Comparison of ENCODE assay signal across 9 cellular contexts in genomic region chr11:72243567-72244316, GRCh38. TPM values are rescaled to one million over a fixed set of nuclear protein-coding genes. Genes with fewer than 3 reads are reported as not detected.
DNase-seq lines count a peak whose midpoint lies in the region; ATAC-seq, FAIRE-seq and TF ChIP-seq lines count a peak whose summit lies in the region.
"Had no signal": no experiment of that assay in that cellular context is flagged by ENCODE, and none has a peak within 500 bp of the region (broad histone marks: within the 10 kb centered on the region; RNA-seq: fewer than 3 reads in every experiment).

TSS of gene PHOX2A (minus strand) at chr11:72244176. CDS start at chr11:72244004, 172 bp downstream.

- peaks cover 0 to 7% (median 0%) of the 10 kb centered on the region in 8 donors for H3K9me3 ChIP-seq in spleen
- H3K9me3 ChIP-seq: gastroesophageal sphincter had no signal

- peaks cover 44% of the 10 kb centered on the region for H3K27me3 Mint-ChIP-seq in activated T-helper 17 cell treated with anti-CD3 and anti-CD28 coated beads, Interleukin-2, amount 50 U/mL, for 72 hours
- peaks cover 14 to 30% (median 19%) of the 10 kb centered on the region in 3 donors for H3K27me3 Mint-ChIP-seq in immature natural killer cell (ENCODE audit: low read depth in 3 of 3)

- H3K4me3 Mint-ChIP-seq in activated T-helper 17 cell treated with anti-CD3 and anti-CD28 coated beads, Interleukin-2, amount 50 U/mL, for 72 hours = peak within 1 kb of the TSS; percentile 23
- H3K4me3 Mint-ChIP-seq in immature natural killer cell = peak within 1 kb of the TSS in 4 of 5 donors; percentile 8 to 28 (median 15)

- no peak for TF ChIP-seq POLR2A in spleen (IDR thresholded peaks at IDR 0.05)
- TF ChIP-seq POLR2A in H54 (IDR thresholded peaks at IDR 0.05; ENCODE audit: low read depth, low read length) = no peak
- TF ChIP-seq POLR2A in GM12891 (IDR thresholded peaks at IDR 0.05; ENCODE audit: low read depth, low read length) = no peak

- peaks cover 5% of the 10 kb centered on the region for H3K36me3 Mint-ChIP-seq in activated T-helper 17 cell treated with anti-CD3 and anti-CD28 coated beads, Interleukin-2, amount 50 U/mL, for 72 hours (ENCODE audit: low read depth)
- H3K36me3 Mint-ChIP-seq in immature natural killer cell = peaks cover 0 to 3% (median 0%) of the 10 kb centered on the region in 3 donors

- no peak for ATAC-seq in activated T-helper 17 cell treated with anti-CD3 and anti-CD28 coated beads, Interleukin-2, amount 50 U/mL, for 72 hours (replicated peaks)
- ATAC-seq: gastroesophageal sphincter had no signal

- DNase-seq in activated CD8-positive, alpha-beta memory T cell treated with anti-CD3 and anti-CD28 coated beads for 24 hours = peak; percentile 54
- no peak for DNase-seq in activated CD8-positive, alpha-beta memory T cell treated with anti-CD3 and anti-CD28 coated beads, Interleukin-2, amount 50 U/mL, for 4 hours
- DNase-seq in immature natural killer cell (no peak), spleen (no peak), H54 (ENCODE audit: insufficient read length, low spot score) (no peak), GM12891 (ENCODE audit: insufficient read length, low spot score) (no peak), NCI-H345 treated with DMSO at 0.1 percent for 48 hours (lab: John Stamatoyannopoulos, UW; ENCODE audit: unreplicated experiment) (no peak)

- H3K4me3 ChIP-seq in spleen = peak within 1 kb of the TSS in 5 of 8 donors; percentile 1 to 49 (median 13)

- peaks cover 9 to 98% (median 84%) of the 10 kb centered on the region in 7 donors for H3K27me3 ChIP-seq in spleen (replicated peaks in 1 of 7)

- H3K27ac ChIP-seq in spleen = no peak within 1 kb of the TSS
- H3K27ac ChIP-seq: gastroesophageal sphincter had no signal

- no peaks in the 10 kb centered on the region for H3K9me3 Mint-ChIP-seq in activated T-helper 17 cell treated with anti-CD3 and anti-CD28 coated beads, Interleukin-2, amount 50 U/mL, for 72 hours
- H3K9me3 Mint-ChIP-seq in immature natural killer cell = peaks cover 0 to 5% (median 0%) of the 10 kb centered on the region in 6 donors

- H3K4me1 Mint-ChIP-seq in activated T-helper 17 cell treated with anti-CD3 and anti-CD28 coated beads, Interleukin-2, amount 50 U/mL, for 72 hours = peaks cover 17% of the 10 kb centered on the region
- peaks cover 21 to 25% of the 10 kb centered on the region in 2 donors for H3K4me1 Mint-ChIP-seq in immature natural killer cell

- H3K4me1 ChIP-seq in spleen = peaks cover 21 to 51% (median 42%) of the 10 kb centered on the region in 6 donors

- no peak within 1 kb of the TSS for H3K27ac Mint-ChIP-seq in activated T-helper 17 cell treated with anti-CD3 and anti-CD28 coated beads, Interleukin-2, amount 50 U/mL, for 72 hours
- H3K27ac Mint-ChIP-seq in immature natural killer cell = peak within 1 kb of the TSS in 1 of 6 donors; percentile 46

- 5 to 21% (median 12%) methylated on average over 36 to 78 of the region's 78 CpGs for WGBS in spleen, 5 donors

- FAIRE-seq in H54 (lab: Jason Lieb, UNC) (no peak), GM12891 (lab: Jason Lieb, UNC) (no peak)

- TF ChIP-seq CTCF in spleen (IDR thresholded peaks at IDR 0.05 in 8 of 11, conservative IDR thresholded peaks at IDR 0.05 in 3 of 11) = peak in 1 of 11 experiments; percentile 14

- peaks cover 0 to 1% (median 0%) of the 10 kb centered on the region in 6 donors for H3K36me3 ChIP-seq in spleen
- H3K36me3 ChIP-seq: gastroesophageal sphincter had no signal

- intact Hi-C loops in spleen (cut with DNase I; ENCODE audit: low total_unique reads) = no loop called here

TF ChIP-seq in GM12891, 5 proteins besides CTCF, POLR2A, EP300 and RAD21:
- no peak for TF ChIP-seq TAF1 (IDR thresholded peaks at IDR 0.05; ENCODE audit: low read depth, low read length)

RNA-seq across cellular contexts. Expression of gene PHOX2A, which starts in this region (rescaled TPM):
- not detected for total RNA-seq in activated T-helper 17 cell treated with anti-CD3 and anti-CD28 coated beads, Interleukin-2, amount 50 U/mL, for 72 hours
- polyA plus RNA-seq in immature natural killer cell (not detected), spleen (under 1 TPM in 1 of 3 donors, not detected in 2; 0.33 TPM)
- total RNA-seq in spleen = not detected
- polyA plus RNA-seq in GM12891 (2012; ENCODE audit: low read depth, missing spikeins) = not detected
